24 cellular contexts compared by ENCODE assay signal in genomic region chr15:88072598-88073385, GRCh38.
DNase-seq lines count a peak whose midpoint lies in the region; ATAC-seq and TF ChIP-seq lines count a peak whose summit lies in the region.
"Had no signal": no experiment of that assay in that cellular context is flagged by ENCODE, and none has a peak within 500 bp of the region (broad histone marks: within the 10 kb centered on the region; RNA-seq: fewer than 3 reads in every experiment).

No MANE protein-coding gene starts in this region.

- H3K27me3 ChIP-seq in MG63 (no peaks in the 10 kb centered on the region), hepatocyte (no peaks in the 10 kb centered on the region)

- H3K36me3 ChIP-seq in MG63 (no peaks in the 10 kb centered on the region), hepatocyte (replicated peaks; ENCODE audit: insufficient read depth, low read depth) (no peaks in the 10 kb centered on the region)

- intact Hi-C loops in sciatic nerve (cut with DNase I), result no loop called here

- H4K20me1 ChIP-seq in hepatocyte (ENCODE audit: insufficient read depth, poor library complexity, severe bottlenecking), result no peaks in the 10 kb centered on the region

- ATAC-seq in sciatic nerve (peak; percentile 25), HG03039 (IDR thresholded peaks at IDR 0.05; ENCODE audit: unreplicated experiment) (no peak)
- ATAC-seq: Panc1 had no signal

- H2AFZ ChIP-seq in hepatocyte, result no peak overlapping the region

- peak overlapping the region; percentile 65 for H3K27ac ChIP-seq in hepatocyte
- H3K27ac ChIP-seq: 22Rv1, C4-2B had no signal

- no peak for TF ChIP-seq CTCF in hepatocyte (IDR thresholded peaks at IDR 0.05; ENCODE audit: poor library complexity)

- peaks cover 4% of the 10 kb centered on the region for H3K4me1 ChIP-seq in hepatocyte (ENCODE audit: insufficient read depth)

- H3K79me2 ChIP-seq in hepatocyte, result no peaks in the 10 kb centered on the region

- no peak overlapping the region for H3K4me2 ChIP-seq in hepatocyte

- H3K4me3 ChIP-seq in MG63 (no peak overlapping the region), hepatocyte (no peak overlapping the region)

- DNase-seq in ELF-1 (ENCODE audit: low read depth, low spot score) (peak; percentile 9), MG63 (peak; percentile 27), hepatocyte (ENCODE audit: low spot score) (no peak), sciatic nerve (ENCODE audit: low spot score) (no peak), RKO (ENCODE audit: low spot score) (no peak), kidney glomerular epithelial cell (lab: John Stamatoyannopoulos, UW) (no peak)
- DNase-seq: CD8-positive, alpha-beta memory T cell; DMS 273 treated with DMSO at 0.1 percent for 48 hours; DMS79; EL; GF-D8; KG1; MM.1S; NCI-H1417; NCI-H1694 treated with DMSO at 0.1 percent for 48 hours; NCI-H2081; NCI-H2227 treated with DMSO at 0.1 percent for 48 hours; NCI-H510A; NCI-H69; SHP77 treated with DMSO at 0.1 percent for 48 hours had no signal

- 74% methylated on average over 6 of the region's 6 CpGs for WGBS in hepatocyte (ENCODE audit: low lambda C conversion rate, missing lambda C conversion rate)

- no peaks in the 10 kb centered on the region for H3K9me2 ChIP-seq in hepatocyte (replicated peaks; ENCODE audit: insufficient read depth)

- no peaks in the 10 kb centered on the region for H3K9me3 ChIP-seq in MG63
- H3K9me3 ChIP-seq in hepatocyte (ENCODE audit: low read depth), result no peaks in the 10 kb centered on the region

Comparison
In these comparisons a context has a peak if more than half of its experiments do, and no peak if none do; other contexts are left out.
1. DNase-seq: peak in ELF-1 (single experiment) and MG63 (single experiment); none in hepatocyte (single experiment), sciatic nerve (single experiment), RKO (single experiment) and kidney glomerular epithelial cell (single experiment).